Comparison of ENCODE assay signal across 1 cellular context in the genomic region with DNA sequence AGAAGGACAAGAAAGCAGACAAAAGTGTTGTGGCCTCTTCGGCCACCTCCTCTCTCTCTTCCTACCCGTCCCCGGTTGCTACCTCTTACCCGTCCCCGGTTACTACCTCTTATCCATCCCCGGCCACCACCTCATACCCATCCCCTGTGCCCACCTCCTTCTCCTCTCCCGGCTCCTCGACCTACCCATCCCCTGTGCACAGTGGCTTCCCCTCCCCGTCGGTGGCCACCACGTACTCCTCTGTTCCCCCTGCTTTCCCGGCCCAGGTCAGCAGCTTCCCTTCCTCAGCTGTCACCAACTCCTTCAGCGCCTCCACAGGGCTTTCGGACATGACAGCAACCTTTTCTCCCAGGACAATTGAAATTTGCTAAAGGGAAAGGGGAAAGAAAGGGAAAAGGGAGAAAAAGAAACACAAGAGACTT.
TF ChIP-seq lines count a peak whose summit lies in the region.

No MANE protein-coding gene starts in this region.

TF ChIP-seq in IMR-90, 13 proteins besides CTCF, POLR2A, EP300 and RAD21:
- no peak for TF ChIP-seq BHLHE40 (IDR thresholded peaks at IDR 0.05; ENCODE audit: low read depth, low read length)
- TF ChIP-seq NFE2L2 (IDR thresholded peaks at IDR 0.05; ENCODE audit: low read depth, low read length), result no peak; the same call in 1 of the 2 replicates
- no peak for TF ChIP-seq MXI1 (IDR thresholded peaks at IDR 0.05; ENCODE audit: borderline replicate concordance, low read depth, low read length)
- no peak for TF ChIP-seq FOS (IDR thresholded peaks at IDR 0.05; ENCODE audit: low read depth, low read length)
- no peak for TF ChIP-seq RCOR1 (IDR thresholded peaks at IDR 0.05; ENCODE audit: insufficient replicate concordance, low read length)
- TF ChIP-seq CHD1 (IDR thresholded peaks at IDR 0.05; ENCODE audit: low read depth, low read length), result no peak
- TF ChIP-seq, protein P1, sequence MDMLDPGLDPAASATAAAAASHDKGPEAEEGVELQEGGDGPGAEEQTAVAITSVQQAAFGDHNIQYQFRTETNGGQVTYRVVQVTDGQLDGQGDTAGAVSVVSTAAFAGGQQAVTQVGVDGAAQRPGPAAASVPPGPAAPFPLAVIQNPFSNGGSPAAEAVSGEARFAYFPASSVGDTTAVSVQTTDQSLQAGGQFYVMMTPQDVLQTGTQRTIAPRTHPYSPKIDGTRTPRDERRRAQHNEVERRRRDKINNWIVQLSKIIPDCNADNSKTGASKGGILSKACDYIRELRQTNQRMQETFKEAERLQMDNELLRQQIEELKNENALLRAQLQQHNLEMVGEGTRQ (IDR thresholded peaks at IDR 0.05; ENCODE audit: low read depth, low read length), result no peak
- no peak for TF ChIP-seq SMC3 (IDR thresholded peaks at IDR 0.05; ENCODE audit: low read depth, low read length)
- TF ChIP-seq MAZ (IDR thresholded peaks at IDR 0.05; ENCODE audit: borderline replicate concordance, low read depth, low read length), result no peak
- TF ChIP-seq MAFK (IDR thresholded peaks at IDR 0.05; ENCODE audit: low read depth, low read length), result no peak
- TF ChIP-seq CEBPB (IDR thresholded peaks at IDR 0.05; ENCODE audit: low read depth, low read length), result no peak
- TF ChIP-seq RFX5 (IDR thresholded peaks at IDR 0.05; ENCODE audit: low read depth, low read length), result no peak
- TF ChIP-seq, protein P2, sequence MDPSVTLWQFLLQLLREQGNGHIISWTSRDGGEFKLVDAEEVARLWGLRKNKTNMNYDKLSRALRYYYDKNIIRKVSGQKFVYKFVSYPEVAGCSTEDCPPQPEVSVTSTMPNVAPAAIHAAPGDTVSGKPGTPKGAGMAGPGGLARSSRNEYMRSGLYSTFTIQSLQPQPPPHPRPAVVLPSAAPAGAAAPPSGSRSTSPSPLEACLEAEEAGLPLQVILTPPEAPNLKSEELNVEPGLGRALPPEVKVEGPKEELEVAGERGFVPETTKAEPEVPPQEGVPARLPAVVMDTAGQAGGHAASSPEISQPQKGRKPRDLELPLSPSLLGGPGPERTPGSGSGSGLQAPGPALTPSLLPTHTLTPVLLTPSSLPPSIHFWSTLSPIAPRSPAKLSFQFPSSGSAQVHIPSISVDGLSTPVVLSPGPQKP (IDR thresholded peaks at IDR 0.05; ENCODE audit: borderline replicate concordance, low read depth, low read length), result no peak
